1 cellular context compared by ENCODE assay signal in genomic region chr3:5123937-5124336, GRCh38.
TF ChIP-seq lines count a peak whose summit lies in the region.

No MANE protein-coding gene starts in this region.

TF ChIP-seq in IMR-90, 13 proteins besides CTCF, POLR2A, EP300 and RAD21 (continued from another document):
- no peak for TF ChIP-seq ELK1 (IDR thresholded peaks at IDR 0.05; ENCODE audit: borderline replicate concordance, low read depth, low read length)
